8 cellular contexts compared by ENCODE assay signal in the genomic region with DNA sequence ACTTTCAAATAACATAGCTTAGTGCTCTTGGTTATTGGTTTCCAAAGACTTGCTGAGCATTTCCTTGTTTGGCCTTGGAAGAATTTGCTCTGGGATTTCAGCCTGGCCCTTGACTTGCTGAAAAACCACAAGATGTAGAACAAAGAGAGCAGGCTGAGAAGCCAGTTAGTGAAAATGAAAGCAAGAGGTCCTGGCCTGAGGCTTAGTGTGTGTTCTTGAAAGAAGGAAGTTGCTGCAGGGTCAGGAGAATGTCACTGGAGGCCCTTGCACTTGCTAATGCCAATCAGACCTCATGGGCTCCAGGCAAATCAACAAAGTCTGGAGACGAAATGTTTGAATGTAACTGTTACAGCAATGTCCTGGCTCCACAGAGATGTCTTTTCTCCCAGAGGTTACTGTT.
A peak's percentile ranks its signal among the peaks of the same experiment; 100 is the strongest.
DNase-seq lines count a peak whose midpoint lies in the region; ATAC-seq and TF ChIP-seq lines count a peak whose summit lies in the region.

No MANE protein-coding gene starts in this region.

- H2AK5ac ChIP-seq in mesendoderm (ENCODE audit: low read length) = no peak overlapping the region

- DNase-seq in Right ventricle myocardium inferior (ENCODE audit: missing footprints) (no peak), cardiac septum (ENCODE audit: low spot score) (no peak), dermis blood vessel endothelial cell (peak; percentile 24), mesendoderm (peak; percentile 89)
- no peak for DNase-seq in activated CD4-positive, CD25-positive, alpha-beta regulatory T cell (lab: John Stamatoyannopoulos, UW)

- peak overlapping the region; percentile 46 for H3K4me2 ChIP-seq in OCI-LY3 (ENCODE audit: low read length)
- H3K4me2 ChIP-seq in mesendoderm (ENCODE audit: low read length) = no peak overlapping the region

- H3K79me2 ChIP-seq in OCI-LY3 (ENCODE audit: low read length) = no peaks in the 10 kb centered on the region
- no peaks in the 10 kb centered on the region for H3K79me2 ChIP-seq in mesendoderm (ENCODE audit: control insufficient read depth, insufficient read depth, low read length)

- no peak overlapping the region for H3K9ac ChIP-seq in OCI-LY3 (ENCODE audit: low read length)
- no peak overlapping the region for H3K9ac ChIP-seq in mesendoderm (ENCODE audit: low read length)

- TF ChIP-seq CTCF in OCI-LY3 (IDR thresholded peaks at IDR 0.05; ENCODE audit: low read depth, low read length) = no peak

- H3K4me3 ChIP-seq in OCI-LY3 (ENCODE audit: low read length) (no peak overlapping the region), mesendoderm (ENCODE audit: low read length) (no peak overlapping the region), urinary bladder (ENCODE audit: low read depth, low read length) (no peak overlapping the region)

- ATAC-seq in Right ventricle myocardium inferior = peak; percentile 85
- peak; percentile 100 for ATAC-seq in HG02943 (IDR thresholded peaks at IDR 0.05; ENCODE audit: low read depth, unreplicated experiment)

- no peaks in the 10 kb centered on the region for H3K36me3 ChIP-seq in OCI-LY3 (replicated peaks; ENCODE audit: low read depth, low read length)
- H3K36me3 ChIP-seq in mesendoderm (ENCODE audit: control insufficient read depth, insufficient read depth, low read length) = no peaks in the 10 kb centered on the region
- no peaks in the 10 kb centered on the region for H3K36me3 ChIP-seq in urinary bladder (ENCODE audit: insufficient read depth)

- no peak overlapping the region for H2BK5ac ChIP-seq in mesendoderm (ENCODE audit: low read length)

- H2BK15ac ChIP-seq in mesendoderm (replicated peaks; ENCODE audit: low read depth) = no peak overlapping the region

- peak overlapping the region; percentile 62; the same call in 1 of the 2 replicates for H2AFZ ChIP-seq in OCI-LY3 (ENCODE audit: low read depth, low read length)

- H3K27ac ChIP-seq in OCI-LY3 (ENCODE audit: low read length) (no peak overlapping the region), mesendoderm (ENCODE audit: low read depth, low read length) (no peak overlapping the region), urinary bladder (ENCODE audit: low read depth) (peak overlapping the region; percentile 35)

- H4K5ac ChIP-seq in mesendoderm (ENCODE audit: low read length) = no peak overlapping the region

- intact Hi-C loops in Right ventricle myocardium inferior (cut with DNase I) (loop anchor here (1.0 to 2.0 kb wide), 2 partner anchors 77 to 225 kb away; no protein-coding TSS in a partner anchor), cardiac septum (cut with DNase I) (loop anchor here (1.0 to 2.0 kb wide), 2 partner anchors 196 to 227 kb away; no protein-coding TSS in a partner anchor)

- H4K20me1 ChIP-seq in OCI-LY3 (ENCODE audit: insufficient read depth, low read length) = no peaks in the 10 kb centered on the region

- peak overlapping the region; percentile 80 for H3K18ac ChIP-seq in mesendoderm (ENCODE audit: low read length)

- no peak overlapping the region for H3K23ac ChIP-seq in mesendoderm (ENCODE audit: low read length)

- no peaks in the 10 kb centered on the region for H3K79me1 ChIP-seq in mesendoderm (ENCODE audit: low read length)

- H2BK120ac ChIP-seq in mesendoderm (ENCODE audit: low read depth, low read length) = no peak overlapping the region

- no peak overlapping the region for H3K56ac ChIP-seq in mesendoderm (ENCODE audit: low read length)

- H3K27me3 ChIP-seq in OCI-LY3 (ENCODE audit: low read depth, low read length) (no peaks in the 10 kb centered on the region), mesendoderm (ENCODE audit: insufficient read depth, low read length, poor library complexity) (no peaks in the 10 kb centered on the region)

- no CpG with 5 or more reads among the region's 1 CpG for WGBS in mesendoderm (ENCODE audit: extremely low coverage, insufficient coverage, low lambda C conversion rate)
- 2% methylated on average over 1 of the region's 1 CpG for WGBS in urinary bladder

- peaks cover 28% of the 10 kb centered on the region for H3K4me1 ChIP-seq in OCI-LY3 (ENCODE audit: low read length)
- H3K4me1 ChIP-seq in mesendoderm (ENCODE audit: control insufficient read depth, low read depth, low read length) = no peaks in the 10 kb centered on the region
- H3K4me1 ChIP-seq in urinary bladder (ENCODE audit: insufficient read depth) = no peaks in the 10 kb centered on the region

- no peak overlapping the region for H3K4ac ChIP-seq in mesendoderm (ENCODE audit: low read depth, low read length)

- no peak overlapping the region for H4K8ac ChIP-seq in mesendoderm (ENCODE audit: low read depth, low read length)

- H3K9me3 ChIP-seq in OCI-LY3 (ENCODE audit: insufficient read depth, low read length) = no peaks in the 10 kb centered on the region

Comparison
In these comparisons a context has a peak if more than half of its experiments do, and no peak if none do; other contexts are left out.
1. DNase-seq: peak in dermis blood vessel endothelial cell (single experiment) and mesendoderm (single experiment); none in Right ventricle myocardium inferior (single experiment), cardiac septum (single experiment) and activated CD4-positive, CD25-positive, alpha-beta regulatory T cell (0 of 4).